7 cellular contexts compared by ENCODE assay signal in the genomic region with DNA sequence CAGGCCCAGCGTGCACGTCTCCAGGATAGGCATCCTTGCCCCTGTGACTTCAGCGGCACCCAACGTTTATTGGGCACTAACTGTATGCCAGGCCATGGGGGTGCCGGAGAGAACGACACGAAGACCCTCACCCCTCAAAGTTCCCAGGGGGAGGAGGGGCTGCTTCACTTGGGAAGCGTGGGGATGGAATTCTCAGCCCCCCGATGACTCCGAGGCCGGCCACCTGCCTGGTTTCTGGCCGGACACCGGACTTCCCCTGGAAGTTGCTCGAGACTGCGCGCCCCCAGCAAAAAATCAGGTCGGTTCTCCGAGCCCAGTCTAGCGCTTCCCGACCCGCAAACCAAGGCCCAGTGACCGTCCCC. TPM values are rescaled to one million over a fixed set of nuclear protein-coding genes. Genes with fewer than 3 reads are reported as not detected.
A peak's percentile ranks its signal among the peaks of the same experiment; 100 is the strongest.
DNase-seq lines count a peak whose midpoint lies in the region; ATAC-seq, FAIRE-seq and TF ChIP-seq lines count a peak whose summit lies in the region.

No MANE protein-coding gene starts in this region.

- no peaks in the 10 kb centered on the region for H3K27me3 Mint-ChIP-seq in activated naive CD8-positive, alpha-beta T cell

- peak overlapping the region; percentile 89 for H3K4me3 Mint-ChIP-seq in activated naive CD8-positive, alpha-beta T cell

- no peak for FAIRE-seq in keratinocyte (lab: Jason Lieb, UNC)

- dilution Hi-C loops in keratinocyte (cut with MboI; ENCODE audit: extremely low pct_ligation_motif_present, low sequenced_read_pairs): no loop called here

- H3K27ac Mint-ChIP-seq in activated naive CD8-positive, alpha-beta T cell: peak overlapping the region; percentile 75

- peaks cover 18% of the 10 kb centered on the region for H3K4me1 ChIP-seq in keratinocyte (ENCODE audit: control insufficient read depth, extremely low read depth, insufficient read depth, low read length)
- peaks cover 3 to 30% (median 17%) of the 10 kb centered on the region in 5 donors for H3K4me1 ChIP-seq in subcutaneous abdominal adipose tissue (ENCODE audit: control insufficient read depth in 5 of 5, insufficient read depth in 5 of 5, low read length in 5 of 5)

- H2AFZ ChIP-seq in keratinocyte (ENCODE audit: control insufficient read depth, low read length): peak overlapping the region; percentile 27

- peak overlapping the region; percentile 80 for H3K9ac ChIP-seq in keratinocyte (ENCODE audit: control insufficient read depth, extremely low read depth, insufficient read depth, low read length)
- peak overlapping the region; percentile 86 to 98 (median 94) for H3K9ac ChIP-seq in subcutaneous abdominal adipose tissue (ENCODE audit: low read length in 5 of 5)

- DNase-seq in HL-60 (ENCODE audit: low read depth in 1 of 2, low spot score in 1 of 2): no peak
- DNase-seq in keratinocyte (ENCODE audit: low read depth, low spot score): no peak
- DNase-seq in NCI-H1048 (lab: John Stamatoyannopoulos, UW): no peak

- peak overlapping the region; percentile 91 for H3K4me3 ChIP-seq in HL-60 (replicated peaks; ENCODE audit: insufficient read depth, low read length)
- peak overlapping the region; percentile 68 to 98 (median 73) for H3K4me3 ChIP-seq in keratinocyte (ENCODE audit: control insufficient read depth in 2 of 3, extremely low read depth in 1 of 3, insufficient read depth in 2 of 3, low read depth in 1 of 3, low read length in 3 of 3)
- H3K4me3 ChIP-seq in subcutaneous abdominal adipose tissue (ENCODE audit: low read depth in 1 of 5, low read length in 5 of 5): peak overlapping the region; percentile 70 to 95 (median 86)

- H4K20me1 ChIP-seq in keratinocyte (ENCODE audit: control insufficient read depth, extremely low read depth, insufficient read depth, low read length): no peaks in the 10 kb centered on the region

- H3K27me3 ChIP-seq in HL-60 (ENCODE audit: insufficient read depth, poor library complexity, severe bottlenecking) (no peaks in the 10 kb centered on the region), keratinocyte (ENCODE audit: control insufficient read depth, extremely low read depth, insufficient read depth, low read length) (no peaks in the 10 kb centered on the region), subcutaneous abdominal adipose tissue (ENCODE audit: control insufficient read depth in 5 of 5, insufficient read depth in 4 of 5, low read length in 5 of 5) (no peaks in the 10 kb centered on the region)

- no peaks in the 10 kb centered on the region for H3K9me1 ChIP-seq in keratinocyte (ENCODE audit: control insufficient read depth, extremely low read depth, insufficient read depth, low read length)

- ATAC-seq in GM21423 (IDR thresholded peaks at IDR 0.05; ENCODE audit: unreplicated experiment): no peak
- no peak for ATAC-seq in GM19351 (IDR thresholded peaks at IDR 0.05; ENCODE audit: unreplicated experiment)

- TF ChIP-seq CTCF in HL-60 (IDR thresholded peaks at IDR 0.05; ENCODE audit: insufficient read depth, low read length) (no peak), keratinocyte (optimal IDR thresholded peaks at IDR 0.05 in 1 of 3, IDR thresholded peaks at IDR 0.05 in 1 of 3, conservative IDR thresholded peaks at IDR 0.05 in 1 of 3; ENCODE audit: extremely low read depth in 1 of 3, insufficient read depth in 2 of 3, low read length in 3 of 3) (no peak)

- H3K79me2 ChIP-seq in keratinocyte (ENCODE audit: control insufficient read depth, insufficient read depth, low read length): peaks cover 31% of the 10 kb centered on the region

- H3K9me3 Mint-ChIP-seq in activated naive CD8-positive, alpha-beta T cell (ENCODE audit: low read depth): no peaks in the 10 kb centered on the region

- H3K9me3 ChIP-seq in keratinocyte (ENCODE audit: control insufficient read depth, low read depth, low read length) (no peaks in the 10 kb centered on the region), subcutaneous abdominal adipose tissue (ENCODE audit: control insufficient read depth in 5 of 5, low read length in 5 of 5) (no peaks in the 10 kb centered on the region)

- H3K36me3 ChIP-seq in keratinocyte (ENCODE audit: control insufficient read depth in 2 of 2, extremely low read depth in 1 of 2, insufficient read depth in 2 of 2, low read length in 2 of 2): peaks cover 0 to 3% of the 10 kb centered on the region in 2 experiments
- peaks cover 0 to 3% (median 0%) of the 10 kb centered on the region in 5 donors for H3K36me3 ChIP-seq in subcutaneous abdominal adipose tissue (ENCODE audit: control insufficient read depth in 5 of 5, insufficient read depth in 5 of 5, low read length in 5 of 5)

- peak overlapping the region; percentile 82 for H3K4me2 ChIP-seq in keratinocyte (ENCODE audit: control insufficient read depth, extremely low read depth, insufficient read depth, low read depth, low read length)

- H3K27ac ChIP-seq in HL-60 (replicated peaks) (peak overlapping the region; percentile 89), keratinocyte (ENCODE audit: control insufficient read depth, insufficient read depth, low read length) (peak overlapping the region; percentile 73), subcutaneous abdominal adipose tissue (ENCODE audit: low read depth, low read length) (peak overlapping the region; percentile 92)

- H3K4me1 Mint-ChIP-seq in activated naive CD8-positive, alpha-beta T cell (ENCODE audit: low read depth): peaks cover 18% of the 10 kb centered on the region

- H3K36me3 Mint-ChIP-seq in activated naive CD8-positive, alpha-beta T cell: no peaks in the 10 kb centered on the region

RNA-seq across cellular contexts. Expression of gene MAVS, which starts 0.3 kb away (rescaled TPM):
- polyA plus RNA-seq in keratinocyte: 15.1 to 17.2 TPM (median 17.1 TPM) in 3 replicates
- 3.3 TPM for polyA plus RNA-seq in keratinocyte (2011; ENCODE audit: low read depth)
- 14.2 and 15.5 TPM in 2 replicates for polyA plus RNA-seq in keratinocyte (2011; cell fraction: cytosol; rRNA removed)
- 36.0 and 44.7 TPM in 2 replicates for polyA plus RNA-seq in keratinocyte (2011; cell fraction: nucleus; rRNA removed)
- 10.8 and 20.9 TPM in 2 replicates for polyA plus RNA-seq in keratinocyte (2012; ENCODE audit: low replicate concordance)
- 33.8 to 60.2 TPM (median 36.5 TPM) in 3 replicates for polyA minus RNA-seq in keratinocyte
- 26.3 TPM for polyA minus RNA-seq in keratinocyte (2011; cell fraction: cytosol; rRNA and poly(A)+ RNA removed)
- 21.2 and 32.6 TPM in 2 replicates for polyA minus RNA-seq in keratinocyte (2011; cell fraction: nucleus; rRNA and poly(A)+ RNA removed)

RNA-seq across cellular contexts. Expression of gene AP5S1, which starts 26.0 kb away (rescaled TPM):
- 4.3 to 9.0 TPM (median 5.2 TPM) in 3 replicates for polyA plus RNA-seq in keratinocyte
- 0.51 TPM for polyA plus RNA-seq in keratinocyte (2011; ENCODE audit: low read depth)
- 4.2 and 7.7 TPM in 2 replicates for polyA plus RNA-seq in keratinocyte (2011; cell fraction: cytosol; rRNA removed)
- polyA plus RNA-seq in keratinocyte (2011; cell fraction: nucleus; rRNA removed): 4.5 and 6.2 TPM in 2 replicates
- polyA plus RNA-seq in keratinocyte (2012; ENCODE audit: low replicate concordance): 3.2 and 9.7 TPM in 2 replicates
- polyA minus RNA-seq in keratinocyte: 5.6 to 13.5 TPM (median 6.1 TPM) in 3 replicates
- polyA minus RNA-seq in keratinocyte (2011; cell fraction: cytosol; rRNA and poly(A)+ RNA removed): 9.8 TPM
- 5.9 and 7.0 TPM in 2 replicates for polyA minus RNA-seq in keratinocyte (2011; cell fraction: nucleus; rRNA and poly(A)+ RNA removed)

RNA-seq across cellular contexts. Expression of gene PANK2, which starts 42.8 kb away (rescaled TPM):
- 17.9 to 23.6 TPM (median 22.5 TPM) in 3 replicates for polyA plus RNA-seq in keratinocyte
- polyA plus RNA-seq in keratinocyte (2011; ENCODE audit: low read depth): 28.7 TPM
- 19.9 and 27.6 TPM in 2 replicates for polyA plus RNA-seq in keratinocyte (2011; cell fraction: cytosol; rRNA removed)
- 39.0 and 40.5 TPM in 2 replicates for polyA plus RNA-seq in keratinocyte (2011; cell fraction: nucleus; rRNA removed)
- 25.1 and 25.4 TPM in 2 replicates for polyA plus RNA-seq in keratinocyte (2012; ENCODE audit: low replicate concordance)
- 5.8 to 34.4 TPM (median 19.9 TPM) in 3 replicates for polyA minus RNA-seq in keratinocyte
- polyA minus RNA-seq in keratinocyte (2011; cell fraction: cytosol; rRNA and poly(A)+ RNA removed): 13.6 TPM
- 8.5 and 17.2 TPM in 2 replicates for polyA minus RNA-seq in keratinocyte (2011; cell fraction: nucleus; rRNA and poly(A)+ RNA removed)

RNA-seq across cellular contexts. Expression of gene CDC25B, which starts 50.2 kb away (rescaled TPM):
- 15.0 to 41.5 TPM (median 23.5 TPM) in 3 replicates for polyA plus RNA-seq in keratinocyte
- 35.9 TPM for polyA plus RNA-seq in keratinocyte (2011; ENCODE audit: low read depth)
- 31.9 and 57.1 TPM in 2 replicates for polyA plus RNA-seq in keratinocyte (2011; cell fraction: cytosol; rRNA removed)
- polyA plus RNA-seq in keratinocyte (2011; cell fraction: nucleus; rRNA removed): 89.9 and 117 TPM in 2 replicates
- 14.3 and 38.5 TPM in 2 replicates for polyA plus RNA-seq in keratinocyte (2012; ENCODE audit: low replicate concordance)
- polyA minus RNA-seq in keratinocyte: 19.1 to 77.3 TPM (median 28.9 TPM) in 3 replicates
- 34.5 TPM for polyA minus RNA-seq in keratinocyte (2011; cell fraction: cytosol; rRNA and poly(A)+ RNA removed)
- polyA minus RNA-seq in keratinocyte (2011; cell fraction: nucleus; rRNA and poly(A)+ RNA removed): 18.8 and 36.4 TPM in 2 replicates

RNA-seq across cellular contexts. Expression of gene CENPB, which starts 59.8 kb away (rescaled TPM):
- 18.1 to 22.3 TPM (median 22.0 TPM) in 3 replicates for polyA plus RNA-seq in keratinocyte
- polyA plus RNA-seq in keratinocyte (2011; ENCODE audit: low read depth): 20.5 TPM
- polyA plus RNA-seq in keratinocyte (2011; cell fraction: cytosol; rRNA removed): 14.2 and 31.9 TPM in 2 replicates
- polyA plus RNA-seq in keratinocyte (2011; cell fraction: nucleus; rRNA removed): 19.2 and 26.9 TPM in 2 replicates
- 19.4 and 51.1 TPM in 2 replicates for polyA plus RNA-seq in keratinocyte (2012; ENCODE audit: low replicate concordance)
- 19.1 to 48.1 TPM (median 20.0 TPM) in 3 replicates for polyA minus RNA-seq in keratinocyte
- 59.7 TPM for polyA minus RNA-seq in keratinocyte (2011; cell fraction: cytosol; rRNA and poly(A)+ RNA removed)
- polyA minus RNA-seq in keratinocyte (2011; cell fraction: nucleus; rRNA and poly(A)+ RNA removed): 16.1 and 19.6 TPM in 2 replicates
